8 cellular contexts compared by ENCODE assay signal in genomic region chr14:75578786-75579781, GRCh38. TPM values are rescaled to one million over a fixed set of nuclear protein-coding genes. Genes with fewer than 3 reads are reported as not detected.
DNase-seq lines count a peak whose midpoint lies in the region; ATAC-seq and TF ChIP-seq lines count a peak whose summit lies in the region.

No MANE protein-coding gene starts in this region.

- H2AFZ ChIP-seq in Loucy (ENCODE audit: low read length): peak overlapping the region; percentile 94

- no peaks in the 10 kb centered on the region for H3K9me2 ChIP-seq in Loucy (replicated peaks; ENCODE audit: low read depth, low read length)

- ATAC-seq in lower lobe of right lung: peak; percentile 75 to 77
- no peak for ATAC-seq in HG02763 (IDR thresholded peaks at IDR 0.05; ENCODE audit: unreplicated experiment)

- H3K9ac ChIP-seq in Loucy (ENCODE audit: low read depth, low read length, poor library complexity, severe bottlenecking): no peak overlapping the region

- H3K9me3 ChIP-seq in Loucy (ENCODE audit: insufficient read depth, low read depth, low read length) (no peaks in the 10 kb centered on the region), lower lobe of right lung (no peaks in the 10 kb centered on the region), thyroid gland (no peaks in the 10 kb centered on the region)

- no peaks in the 10 kb centered on the region for H3K36me3 ChIP-seq in Loucy (ENCODE audit: insufficient read depth, low read length)
- H3K36me3 ChIP-seq in lower lobe of right lung: no peaks in the 10 kb centered on the region
- H3K36me3 ChIP-seq in thyroid gland: no peaks in the 10 kb centered on the region

- TF ChIP-seq POLR2A in thyroid gland (IDR thresholded peaks at IDR 0.05): no peak

- no peaks in the 10 kb centered on the region for H4K20me1 ChIP-seq in Loucy (ENCODE audit: insufficient read depth, low read length, poor library complexity, severe bottlenecking)

- peak overlapping the region; percentile 94 for H3K4me2 ChIP-seq in Loucy (ENCODE audit: low read depth, low read length, poor library complexity, severe bottlenecking)

- H3K79me2 ChIP-seq in Loucy (ENCODE audit: insufficient read depth, low read length): no peaks in the 10 kb centered on the region

- H3K27me3 ChIP-seq in Loucy (ENCODE audit: insufficient read depth, low read length, poor library complexity, severe bottlenecking) (no peaks in the 10 kb centered on the region), lower lobe of right lung (ENCODE audit: low read depth) (no peaks in the 10 kb centered on the region), thyroid gland (no peaks in the 10 kb centered on the region)

- DNase-seq in DMS 273 (lab: John Stamatoyannopoulos, UW; ENCODE audit: unreplicated experiment): peak; percentile 44
- no peak for DNase-seq in DMS 273 treated with DMSO at 0.1 percent for 48 hours (lab: John Stamatoyannopoulos, UW)
- peak; percentile 31 for DNase-seq in cerebellar cortex (ENCODE audit: low spot score)
- peak; percentile 52 for DNase-seq in lower lobe of right lung
- peak; percentile 8 to 58 for DNase-seq in thyroid gland
- DNase-seq in middle frontal gyrus (ENCODE audit: extremely low spot score, low spot score): no peak

- no peaks in the 10 kb centered on the region for H3F3A ChIP-seq in Loucy (ENCODE audit: low read depth)

- H3K4me1 ChIP-seq in Loucy (ENCODE audit: insufficient read depth, low read length, poor library complexity, severe bottlenecking) (peaks cover 12% of the 10 kb centered on the region), lower lobe of right lung (peaks cover 21% of the 10 kb centered on the region), thyroid gland (peaks cover 19 to 27% of the 10 kb centered on the region in 2 donors)

- WGBS in thyroid gland, 2 donors: 55 to 93% methylated on average over 13 to 33 of the region's 33 CpGs

- peak overlapping the region; percentile 80 for H3K27ac ChIP-seq in lower lobe of right lung
- peak overlapping the region; percentile 74 to 91 (median 88) for H3K27ac ChIP-seq in thyroid gland

- intact Hi-C loops in lower lobe of right lung (cut with DNase I): loop anchor here (5.0 kb wide), 1 partner anchor 73 kb away; no protein-coding TSS in a partner anchor
- intact Hi-C loops in thyroid gland (cut with DNase I): no loop called here

- H3K4me3 ChIP-seq in Loucy (ENCODE audit: low read length, poor library complexity, severe bottlenecking): peak overlapping the region; percentile 75
- peak overlapping the region; percentile 65 for H3K4me3 ChIP-seq in lower lobe of right lung
- H3K4me3 ChIP-seq in thyroid gland (replicated peaks in 1 of 3): peak overlapping the region in 2 of 3 donors; percentile 36 to 52

- TF ChIP-seq CTCF in Loucy (conservative IDR thresholded peaks at IDR 0.05; ENCODE audit: low read length) (no peak), lower lobe of right lung (IDR thresholded peaks at IDR 0.05) (peak; percentile 28), thyroid gland (IDR thresholded peaks at IDR 0.05) (peak in 4 of 6 experiments; percentile 37 to 55 (median 48))

RNA-seq across cellular contexts. Expression of gene FLVCR2, which starts 0.7 kb away (rescaled TPM):
- 42.4 TPM for total RNA-seq in lower lobe of right lung
- total RNA-seq in thyroid gland: 1 to 10 TPM; 4.3 to 9.1 (median 6.3) TPM

RNA-seq across cellular contexts. Expression of gene BATF, which starts 56.8 kb away (rescaled TPM):
- total RNA-seq in lower lobe of right lung (6.7 TPM), thyroid gland (1 to 10 TPM in 3 of 4 donors, not detected in 1; 1.6 to 6.6 (median 4.9) TPM)

Comparison
In these comparisons a context has a peak if more than half of its experiments do, and no peak if none do; other contexts are left out.
1. DNase-seq: peak in DMS 273 (single experiment), cerebellar cortex (single experiment), lower lobe of right lung (single experiment) and thyroid gland (2 of 2); none in DMS 273 treated with DMSO at 0.1 percent for 48 hours (single experiment) and middle frontal gyrus (single experiment).
2. Peak in every context shown above with its lines, with median percentiles within 50 percentile points of each other: H3K4me3 ChIP-seq.